ENCODE assay signal across 1 cellular context in genomic region chr7:114889646-114890285, GRCh38.
A peak's percentile ranks its signal among the peaks of the same experiment; 100 is the strongest.
TF ChIP-seq lines count a peak whose summit lies in the region.

No MANE protein-coding gene starts in this region.

TF ChIP-seq in SK-N-SH, 30 proteins besides CTCF, POLR2A, EP300 and RAD21 (continued from another document):
- no peak for TF ChIP-seq REST (IDR thresholded peaks at IDR 0.05; ENCODE audit: low read depth, low read length)
- no peak for TF ChIP-seq YY1 (IDR thresholded peaks at IDR 0.05; ENCODE audit: low read depth)
- TF ChIP-seq CHD2 (IDR thresholded peaks at IDR 0.05; ENCODE audit: low read length, partially characterized antibody): no peak
- TF ChIP-seq ZBTB33 (IDR thresholded peaks at IDR 0.05; ENCODE audit: borderline replicate concordance, low read depth): 0 out of 2 replicates have a peak, but pooled peaks have one; percentile 50
